8 cellular contexts compared by ENCODE assay signal in genomic region chr3:47578119-47578630, GRCh38. TPM values are rescaled to one million over a fixed set of nuclear protein-coding genes. Genes with fewer than 3 reads are reported as not detected.
DNase-seq lines count a peak whose midpoint lies in the region; ATAC-seq and TF ChIP-seq lines count a peak whose summit lies in the region.

No MANE protein-coding gene starts in this region.

- no peaks in the 10 kb centered on the region for H3K4me1 Mint-ChIP-seq in natural killer cell

- no peak overlapping the region for H3K27ac ChIP-seq in thymus (ENCODE audit: low read depth)

- H3K4me3 Mint-ChIP-seq in natural killer cell: peak overlapping the region; percentile 79

- 2% methylated on average over 57 of the region's 57 CpGs for WGBS in thymus

- H3K9me3 Mint-ChIP-seq in natural killer cell: no peaks in the 10 kb centered on the region

- TF ChIP-seq CTCF in GM06990 (IDR thresholded peaks at IDR 0.05; ENCODE audit: insufficient read depth, low read length, poor library complexity, severe bottlenecking) (no peak), epithelial cell of esophagus (IDR thresholded peaks at IDR 0.05; ENCODE audit: insufficient read depth, low read depth, low read length, missing control alignments) (no peak), natural killer cell (IDR thresholded peaks at IDR 0.05) (no peak)

- H3K36me3 Mint-ChIP-seq in natural killer cell: no peaks in the 10 kb centered on the region

- no peaks in the 10 kb centered on the region; the same call in none of the 2 replicates for H3K27me3 ChIP-seq in GM06990 (replicated peaks; ENCODE audit: control insufficient read depth, insufficient read depth, low read length)
- H3K27me3 ChIP-seq in MG63: 0 out of 2 replicates have a peak, but pooled peaks cover 3% of the 10 kb centered on the region
- H3K27me3 ChIP-seq in thymus (ENCODE audit: control insufficient read depth, insufficient read depth): peaks cover 43% of the 10 kb centered on the region

- peaks cover 6% of the 10 kb centered on the region for H3K4me1 ChIP-seq in thymus (ENCODE audit: control insufficient read depth, insufficient read depth, low read length)

- H3K27me3 Mint-ChIP-seq in natural killer cell (ENCODE audit: low read depth in 2 of 2): peaks cover 8 to 10% of the 10 kb centered on the region in 2 donors

- H3K4me3 ChIP-seq in GM06990 (replicated peaks; ENCODE audit: low read depth, low read length) (peak overlapping the region; percentile 58), MG63 (peak overlapping the region; percentile 37), epithelial cell of esophagus (ENCODE audit: low read length) (peak overlapping the region; percentile 37), thymus (ENCODE audit: low read length) (peak overlapping the region; percentile 67)

- no peaks in the 10 kb centered on the region for H3K36me3 ChIP-seq in GM06990 (ENCODE audit: control insufficient read depth, insufficient read depth, low read length)
- H3K36me3 ChIP-seq in MG63: no peaks in the 10 kb centered on the region
- no peaks in the 10 kb centered on the region for H3K36me3 ChIP-seq in thymus (ENCODE audit: control insufficient read depth, insufficient read depth)

- DNase-seq in GM06990 (ENCODE audit: extremely low read depth, insufficient read length): peak; percentile 28
- DNase-seq in MG63: peak; percentile 9
- peak; percentile 75 for DNase-seq in activated CD8-positive, alpha-beta memory T cell treated with anti-CD3 and anti-CD28 coated beads, Interleukin-2, amount 50 U/mL, for 48 hours
- DNase-seq in epithelial cell of esophagus (ENCODE audit: low read depth): no peak
- peak; percentile 36 for DNase-seq in natural killer cell

- no peaks in the 10 kb centered on the region for H3K9me3 ChIP-seq in MG63
- H3K9me3 ChIP-seq in thymus (ENCODE audit: control insufficient read depth): no peaks in the 10 kb centered on the region

- intact Hi-C loops in natural killer cell (cut with micrococcal nuclease): no loop called here

- no peak overlapping the region for H3K27ac Mint-ChIP-seq in natural killer cell

- ATAC-seq in natural killer cell (peak; percentile 79 to 83 (median 80)), HG03378 (IDR thresholded peaks at IDR 0.05; ENCODE audit: unreplicated experiment) (no peak), HG03139 (IDR thresholded peaks at IDR 0.05; ENCODE audit: unreplicated experiment) (no peak)

RNA-seq across cellular contexts. Expression of gene CSPG5, which starts 0.5 kb away (rescaled TPM):
- total RNA-seq in MG63 (2014; rRNA removed; shearing (Covaris generic); ENCODE audit: low replicate concordance): 0.96 and 1.8 TPM in 2 replicates
- total RNA-seq in natural killer cell: under 1 TPM; 0.07 to 0.63 (median 0.23) TPM
- 0.25 TPM for polyA plus RNA-seq in thymus

Comparison
In these comparisons a context has a peak if more than half of its experiments do, and no peak if none do; other contexts are left out.
1. ATAC-seq: peak in natural killer cell (3 of 3); none in HG03378 (single experiment) and HG03139 (single experiment).
2. Peak in every context shown above with its lines, with median percentiles within 50 percentile points of each other: H3K4me3 ChIP-seq.